In genomic region chr4:36244257-36245084, GRCh38 we compare ENCODE assay signal across 8 cellular contexts. TPM values are rescaled to one million over a fixed set of nuclear protein-coding genes. Genes with fewer than 3 reads are reported as not detected.
DNase-seq lines count a peak whose midpoint lies in the region; ATAC-seq and TF ChIP-seq lines count a peak whose summit lies in the region.

A gene with protein sequence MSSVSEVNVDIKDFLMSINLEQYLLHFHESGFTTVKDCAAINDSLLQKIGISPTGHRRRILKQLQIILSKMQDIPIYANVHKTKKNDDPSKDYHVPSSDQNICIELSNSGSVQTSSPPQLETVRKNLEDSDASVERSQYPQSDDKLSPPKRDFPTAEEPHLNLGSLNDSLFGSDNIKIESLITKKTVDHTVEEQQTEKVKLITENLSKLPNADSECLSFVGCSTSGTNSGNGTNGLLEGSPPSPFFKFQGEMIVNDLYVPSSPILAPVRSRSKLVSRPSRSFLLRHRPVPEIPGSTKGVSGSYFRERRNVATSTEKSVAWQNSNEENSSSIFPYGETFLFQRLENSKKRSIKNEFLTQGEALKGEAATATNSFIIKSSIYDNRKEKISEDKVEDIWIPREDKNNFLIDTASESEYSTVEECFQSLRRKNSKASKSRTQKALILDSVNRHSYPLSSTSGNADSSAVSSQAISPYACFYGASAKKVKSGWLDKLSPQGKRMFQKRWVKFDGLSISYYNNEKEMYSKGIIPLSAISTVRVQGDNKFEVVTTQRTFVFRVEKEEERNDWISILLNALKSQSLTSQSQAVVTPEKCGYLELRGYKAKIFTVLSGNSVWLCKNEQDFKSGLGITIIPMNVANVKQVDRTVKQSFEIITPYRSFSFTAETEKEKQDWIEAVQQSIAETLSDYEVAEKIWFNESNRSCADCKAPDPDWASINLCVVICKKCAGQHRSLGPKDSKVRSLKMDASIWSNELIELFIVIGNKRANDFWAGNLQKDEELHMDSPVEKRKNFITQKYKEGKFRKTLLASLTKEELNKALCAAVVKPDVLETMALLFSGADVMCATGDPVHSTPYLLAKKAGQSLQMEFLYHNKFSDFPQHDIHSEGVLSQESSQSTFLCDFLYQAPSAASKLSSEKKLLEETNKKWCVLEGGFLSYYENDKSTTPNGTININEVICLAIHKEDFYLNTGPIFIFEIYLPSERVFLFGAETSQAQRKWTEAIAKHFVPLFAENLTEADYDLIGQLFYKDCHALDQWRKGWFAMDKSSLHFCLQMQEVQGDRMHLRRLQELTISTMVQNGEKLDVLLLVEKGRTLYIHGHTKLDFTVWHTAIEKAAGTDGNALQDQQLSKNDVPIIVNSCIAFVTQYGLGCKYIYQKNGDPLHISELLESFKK (N-terminal part only) (minus strand): TSS chr4:36244514. CDS start chr4:36229486, 15,028 bp downstream.

- in situ Hi-C loops in gastrocnemius medialis (cut with MboI; ENCODE audit: low sequenced_read_pairs in 4 of 4) = no loop called here

- no peaks in the 10 kb centered on the region for H3K4me1 ChIP-seq in adrenal gland (replicated peaks in 1 of 2)
- H3K4me1 ChIP-seq in gastrocnemius medialis = peaks cover 0 to 4% of the 10 kb centered on the region in 2 donors

- H3K27ac ChIP-seq in adrenal gland (peak within 1 kb of the TSS in 4 of 5 donors; percentile 22 to 78 (median 58)), gastrocnemius medialis (peak within 1 kb of the TSS; percentile 68 to 78 (median 76))

- TF ChIP-seq CTCF in adrenal gland (IDR thresholded peaks at IDR 0.05) (no peak), gastrocnemius medialis (IDR thresholded peaks at IDR 0.05 in 4 of 5, conservative IDR thresholded peaks at IDR 0.05 in 1 of 5) (no peak)

- H3K9me3 ChIP-seq in adrenal gland (replicated peaks in 1 of 3) (no peaks in the 10 kb centered on the region), gastrocnemius medialis (no peaks in the 10 kb centered on the region)

- intact Hi-C loops in adrenal gland (cut with DNase I) = no loop called here
- intact Hi-C loops in gastrocnemius medialis (cut with DNase I; ENCODE audit: low total_unique reads) = no loop called here

- ATAC-seq in GM19467 (IDR thresholded peaks at IDR 0.05; ENCODE audit: unreplicated experiment) (peak; percentile 57), gastrocnemius medialis (peak; percentile 47 to 55)

- H3K4me3 ChIP-seq in adrenal gland (peak within 1 kb of the TSS in 2 of 4 donors; percentile 34 to 74), gastrocnemius medialis (peak within 1 kb of the TSS; percentile 56 to 66 (median 61))

- WGBS in adrenal gland, 4 donors = 2 to 24% (median 10%) methylated on average over 7 to 81 of the region's 81 CpGs

- H3K36me3 ChIP-seq in adrenal gland (replicated peaks in 1 of 2) = no peaks in the 10 kb centered on the region
- H3K36me3 ChIP-seq in gastrocnemius medialis = no peaks in the 10 kb centered on the region

- TF ChIP-seq POLR2A in adrenal gland (IDR thresholded peaks at IDR 0.05) = peak in 1 of 2 donors; percentile 28
- peak in 1 of 2 donors; percentile 23 for TF ChIP-seq POLR2A in gastrocnemius medialis (IDR thresholded peaks at IDR 0.05)

- peak; percentile 56 for DNase-seq in COR-L47 (lab: John Stamatoyannopoulos, UW)
- DNase-seq in HT-29 (ENCODE audit: low spot score) = peak; percentile 83
- peak; percentile 58 for DNase-seq in T follicular helper cell (ENCODE audit: low read depth)
- peak; percentile 11 to 78 (median 24) for DNase-seq in adrenal gland
- peak; percentile 41 to 76 for DNase-seq in hippocampal formation (lab: John Stamatoyannopoulos, UW)
- no peak for DNase-seq in gastrocnemius medialis
- no peak for DNase-seq in NCI-H2029 (lab: John Stamatoyannopoulos, UW)

- H3K27me3 ChIP-seq in adrenal gland (peaks cover 3% of the 10 kb centered on the region), gastrocnemius medialis (no peaks in the 10 kb centered on the region)

RNA-seq across cellular contexts. Expression of the gene that starts here (rescaled TPM):
- total RNA-seq in HT-29 (2014; rRNA removed; shearing (Covaris generic)) = 10.7 and 14.0 TPM in 2 replicates
- 10 to 100 TPM in 2 of 8 donors, 1 to 10 TPM in 6; 3.1 to 23.7 (median 6.4) TPM for total RNA-seq in adrenal gland
- 1 to 10 TPM in 2 of 3 donors, under 1 TPM in 1; 0.81 to 3.9 (median 2.8) TPM for polyA plus RNA-seq in adrenal gland
- 10 to 100 TPM in 1 of 4 donors, 1 to 10 TPM in 1, under 1 TPM in 2; 0.32 to 10.3 (median 1.1) TPM for total RNA-seq in gastrocnemius medialis

Comparison
In these comparisons a context has a peak if more than half of its experiments do, and no peak if none do; other contexts are left out.
1. DNase-seq: peak in COR-L47 (single experiment), HT-29 (single experiment), T follicular helper cell (single experiment), adrenal gland (7 of 7) and hippocampal formation (2 of 2); none in gastrocnemius medialis (0 of 2) and NCI-H2029 (single experiment).